1 cellular context compared by ENCODE assay signal in the genomic region with DNA sequence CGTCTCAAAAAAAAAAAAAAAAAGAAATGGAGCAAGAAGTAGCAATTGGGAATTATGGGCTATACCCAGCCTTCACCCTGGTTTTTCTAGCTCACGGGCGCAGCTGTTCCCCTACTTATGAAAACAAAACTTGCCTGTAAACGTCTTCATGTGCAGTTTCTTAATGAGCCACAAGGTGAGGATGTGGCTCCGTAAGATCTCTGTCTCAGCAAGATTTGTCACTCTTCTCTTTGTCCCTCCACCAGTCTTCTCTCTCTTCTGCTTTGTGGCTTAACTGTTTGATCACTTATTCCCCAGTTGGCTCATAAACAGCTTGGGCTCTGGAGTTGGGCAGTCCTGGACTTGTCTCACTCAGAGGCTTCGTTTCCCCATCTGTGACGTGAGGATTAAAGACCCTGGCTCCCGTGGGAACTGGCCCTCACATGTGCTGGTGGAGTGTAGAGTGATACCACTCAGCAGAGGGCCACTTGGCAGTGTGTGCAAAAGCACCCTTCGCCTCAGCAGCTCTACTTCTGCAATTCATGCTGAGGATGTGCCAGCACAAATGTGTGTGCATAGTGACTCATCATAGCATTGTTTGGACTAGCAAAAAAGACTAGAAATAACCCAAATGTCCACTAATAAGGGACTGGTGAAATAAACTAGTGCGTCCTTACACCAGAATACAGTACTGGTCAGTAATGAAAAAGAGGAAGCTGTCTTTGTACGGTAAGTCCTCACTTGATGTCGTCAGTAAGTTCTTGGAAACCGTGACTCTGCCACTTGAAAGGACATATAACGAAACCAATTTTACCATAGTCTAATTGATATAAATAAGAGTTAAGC.
TF ChIP-seq lines count a peak whose summit lies in the region.

No MANE protein-coding gene starts in this region.

TF ChIP-seq in K562, 482 proteins besides CTCF, POLR2A, EP300 and RAD21 (continued from another document and continues in another):
- TF ChIP-seq SOX6 (IDR thresholded peaks at IDR 0.05) (no peak; the same call in 1 of the 2 replicates), RAD51 (IDR thresholded peaks at IDR 0.05; ENCODE audit: borderline replicate concordance, low read depth) (no peak), RBM22 (IDR thresholded peaks at IDR 0.05; ENCODE audit: low read depth, low read length, poor library complexity, severe bottlenecking) (no peak), PCBP2 (IDR thresholded peaks at IDR 0.05; ENCODE audit: low read depth, low read length, poor library complexity, severe bottlenecking) (no peak), ZNF445 (CRISPR knock-in tag; IDR thresholded peaks at IDR 0.05; ENCODE audit: low read depth) (no peak), LARP7 (IDR thresholded peaks at IDR 0.05) (no peak), MAZ (CRISPR knock-in tag; conservative IDR thresholded peaks at IDR 0.05 in 1 of 2, IDR thresholded peaks at IDR 0.05 in 1 of 2) (no peak), ZNF165 (CRISPR knock-in tag; IDR thresholded peaks at IDR 0.05; ENCODE audit: borderline replicate concordance) (no peak), MECOM (CRISPR knock-in tag; IDR thresholded peaks at IDR 0.05) (no peak), TAF9B (IDR thresholded peaks at IDR 0.05; ENCODE audit: partially characterized antibody) (no peak), HNRNPH1 (optimal IDR thresholded peaks at IDR 0.05; ENCODE audit: low read depth, low read length) (no peak), HDAC3 (IDR thresholded peaks at IDR 0.05; ENCODE audit: borderline replicate concordance, partially characterized antibody) (peak; percentile 48), SMAD3 (CRISPR knock-in tag; conservative IDR thresholded peaks at IDR 0.05) (no peak), BHLHE40 (IDR thresholded peaks at IDR 0.05; ENCODE audit: low read length) (no peak; the same call in 1 of the 2 replicates), NUFIP1 (IDR thresholded peaks at IDR 0.05; ENCODE audit: partially characterized antibody) (no peak), POLR3G (IDR thresholded peaks at IDR 0.05; ENCODE audit: extremely low read depth, insufficient read length, insufficient replicate concordance) (no peak), ZNF232 (CRISPR knock-in tag; IDR thresholded peaks at IDR 0.05) (no peak), ZNF121 (CRISPR knock-in tag; conservative IDR thresholded peaks at IDR 0.05) (no peak), ZNF668 (CRISPR knock-in tag; IDR thresholded peaks at IDR 0.05) (no peak), POLR3A (IDR thresholded peaks at IDR 0.05; ENCODE audit: borderline replicate concordance, extremely low read depth, insufficient read depth, insufficient read length) (no peak), RBM14 (IDR thresholded peaks at IDR 0.05; ENCODE audit: borderline replicate concordance, insufficient read depth, low read depth, low read length) (no peak), ZBED1 (IDR thresholded peaks at IDR 0.05) (no peak), ZKSCAN3 (CRISPR knock-in tag; IDR thresholded peaks at IDR 0.05) (no peak)
- TF ChIP-seq, protein P1, sequence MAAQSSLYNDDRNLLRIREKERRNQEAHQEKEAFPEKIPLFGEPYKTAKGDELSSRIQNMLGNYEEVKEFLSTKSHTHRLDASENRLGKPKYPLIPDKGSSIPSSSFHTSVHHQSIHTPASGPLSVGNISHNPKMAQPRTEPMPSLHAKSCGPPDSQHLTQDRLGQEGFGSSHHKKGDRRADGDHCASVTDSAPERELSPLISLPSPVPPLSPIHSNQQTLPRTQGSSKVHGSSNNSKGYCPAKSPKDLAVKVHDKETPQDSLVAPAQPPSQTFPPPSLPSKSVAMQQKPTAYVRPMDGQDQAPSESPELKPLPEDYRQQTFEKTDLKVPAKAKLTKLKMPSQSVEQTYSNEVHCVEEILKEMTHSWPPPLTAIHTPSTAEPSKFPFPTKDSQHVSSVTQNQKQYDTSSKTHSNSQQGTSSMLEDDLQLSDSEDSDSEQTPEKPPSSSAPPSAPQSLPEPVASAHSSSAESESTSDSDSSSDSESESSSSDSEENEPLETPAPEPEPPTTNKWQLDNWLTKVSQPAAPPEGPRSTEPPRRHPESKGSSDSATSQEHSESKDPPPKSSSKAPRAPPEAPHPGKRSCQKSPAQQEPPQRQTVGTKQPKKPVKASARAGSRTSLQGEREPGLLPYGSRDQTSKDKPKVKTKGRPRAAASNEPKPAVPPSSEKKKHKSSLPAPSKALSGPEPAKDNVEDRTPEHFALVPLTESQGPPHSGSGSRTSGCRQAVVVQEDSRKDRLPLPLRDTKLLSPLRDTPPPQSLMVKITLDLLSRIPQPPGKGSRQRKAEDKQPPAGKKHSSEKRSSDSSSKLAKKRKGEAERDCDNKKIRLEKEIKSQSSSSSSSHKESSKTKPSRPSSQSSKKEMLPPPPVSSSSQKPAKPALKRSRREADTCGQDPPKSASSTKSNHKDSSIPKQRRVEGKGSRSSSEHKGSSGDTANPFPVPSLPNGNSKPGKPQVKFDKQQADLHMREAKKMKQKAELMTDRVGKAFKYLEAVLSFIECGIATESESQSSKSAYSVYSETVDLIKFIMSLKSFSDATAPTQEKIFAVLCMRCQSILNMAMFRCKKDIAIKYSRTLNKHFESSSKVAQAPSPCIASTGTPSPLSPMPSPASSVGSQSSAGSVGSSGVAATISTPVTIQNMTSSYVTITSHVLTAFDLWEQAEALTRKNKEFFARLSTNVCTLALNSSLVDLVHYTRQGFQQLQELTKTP (IDR thresholded peaks at IDR 0.05; ENCODE audit: low read depth in 1 of 2, partially characterized antibody in 2 of 2): peak in 1 of 2 experiments; percentile 18
- TF ChIP-seq, protein P2, sequence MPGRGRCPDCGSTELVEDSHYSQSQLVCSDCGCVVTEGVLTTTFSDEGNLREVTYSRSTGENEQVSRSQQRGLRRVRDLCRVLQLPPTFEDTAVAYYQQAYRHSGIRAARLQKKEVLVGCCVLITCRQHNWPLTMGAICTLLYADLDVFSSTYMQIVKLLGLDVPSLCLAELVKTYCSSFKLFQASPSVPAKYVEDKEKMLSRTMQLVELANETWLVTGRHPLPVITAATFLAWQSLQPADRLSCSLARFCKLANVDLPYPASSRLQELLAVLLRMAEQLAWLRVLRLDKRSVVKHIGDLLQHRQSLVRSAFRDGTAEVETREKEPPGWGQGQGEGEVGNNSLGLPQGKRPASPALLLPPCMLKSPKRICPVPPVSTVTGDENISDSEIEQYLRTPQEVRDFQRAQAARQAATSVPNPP (IDR thresholded peaks at IDR 0.05; ENCODE audit: borderline replicate concordance, insufficient read depth, insufficient read length): no peak
- TF ChIP-seq, protein P3, sequence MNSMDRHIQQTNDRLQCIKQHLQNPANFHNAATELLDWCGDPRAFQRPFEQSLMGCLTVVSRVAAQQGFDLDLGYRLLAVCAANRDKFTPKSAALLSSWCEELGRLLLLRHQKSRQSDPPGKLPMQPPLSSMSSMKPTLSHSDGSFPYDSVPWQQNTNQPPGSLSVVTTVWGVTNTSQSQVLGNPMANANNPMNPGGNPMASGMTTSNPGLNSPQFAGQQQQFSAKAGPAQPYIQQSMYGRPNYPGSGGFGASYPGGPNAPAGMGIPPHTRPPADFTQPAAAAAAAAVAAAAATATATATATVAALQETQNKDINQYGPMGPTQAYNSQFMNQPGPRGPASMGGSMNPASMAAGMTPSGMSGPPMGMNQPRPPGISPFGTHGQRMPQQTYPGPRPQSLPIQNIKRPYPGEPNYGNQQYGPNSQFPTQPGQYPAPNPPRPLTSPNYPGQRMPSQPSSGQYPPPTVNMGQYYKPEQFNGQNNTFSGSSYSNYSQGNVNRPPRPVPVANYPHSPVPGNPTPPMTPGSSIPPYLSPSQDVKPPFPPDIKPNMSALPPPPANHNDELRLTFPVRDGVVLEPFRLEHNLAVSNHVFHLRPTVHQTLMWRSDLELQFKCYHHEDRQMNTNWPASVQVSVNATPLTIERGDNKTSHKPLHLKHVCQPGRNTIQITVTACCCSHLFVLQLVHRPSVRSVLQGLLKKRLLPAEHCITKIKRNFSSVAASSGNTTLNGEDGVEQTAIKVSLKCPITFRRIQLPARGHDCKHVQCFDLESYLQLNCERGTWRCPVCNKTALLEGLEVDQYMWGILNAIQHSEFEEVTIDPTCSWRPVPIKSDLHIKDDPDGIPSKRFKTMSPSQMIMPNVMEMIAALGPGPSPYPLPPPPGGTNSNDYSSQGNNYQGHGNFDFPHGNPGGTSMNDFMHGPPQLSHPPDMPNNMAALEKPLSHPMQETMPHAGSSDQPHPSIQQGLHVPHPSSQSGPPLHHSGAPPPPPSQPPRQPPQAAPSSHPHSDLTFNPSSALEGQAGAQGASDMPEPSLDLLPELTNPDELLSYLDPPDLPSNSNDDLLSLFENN (IDR thresholded peaks at IDR 0.05; ENCODE audit: low read depth in 2 of 2, low read length in 2 of 2): no peak
- TF ChIP-seq, protein P4, sequence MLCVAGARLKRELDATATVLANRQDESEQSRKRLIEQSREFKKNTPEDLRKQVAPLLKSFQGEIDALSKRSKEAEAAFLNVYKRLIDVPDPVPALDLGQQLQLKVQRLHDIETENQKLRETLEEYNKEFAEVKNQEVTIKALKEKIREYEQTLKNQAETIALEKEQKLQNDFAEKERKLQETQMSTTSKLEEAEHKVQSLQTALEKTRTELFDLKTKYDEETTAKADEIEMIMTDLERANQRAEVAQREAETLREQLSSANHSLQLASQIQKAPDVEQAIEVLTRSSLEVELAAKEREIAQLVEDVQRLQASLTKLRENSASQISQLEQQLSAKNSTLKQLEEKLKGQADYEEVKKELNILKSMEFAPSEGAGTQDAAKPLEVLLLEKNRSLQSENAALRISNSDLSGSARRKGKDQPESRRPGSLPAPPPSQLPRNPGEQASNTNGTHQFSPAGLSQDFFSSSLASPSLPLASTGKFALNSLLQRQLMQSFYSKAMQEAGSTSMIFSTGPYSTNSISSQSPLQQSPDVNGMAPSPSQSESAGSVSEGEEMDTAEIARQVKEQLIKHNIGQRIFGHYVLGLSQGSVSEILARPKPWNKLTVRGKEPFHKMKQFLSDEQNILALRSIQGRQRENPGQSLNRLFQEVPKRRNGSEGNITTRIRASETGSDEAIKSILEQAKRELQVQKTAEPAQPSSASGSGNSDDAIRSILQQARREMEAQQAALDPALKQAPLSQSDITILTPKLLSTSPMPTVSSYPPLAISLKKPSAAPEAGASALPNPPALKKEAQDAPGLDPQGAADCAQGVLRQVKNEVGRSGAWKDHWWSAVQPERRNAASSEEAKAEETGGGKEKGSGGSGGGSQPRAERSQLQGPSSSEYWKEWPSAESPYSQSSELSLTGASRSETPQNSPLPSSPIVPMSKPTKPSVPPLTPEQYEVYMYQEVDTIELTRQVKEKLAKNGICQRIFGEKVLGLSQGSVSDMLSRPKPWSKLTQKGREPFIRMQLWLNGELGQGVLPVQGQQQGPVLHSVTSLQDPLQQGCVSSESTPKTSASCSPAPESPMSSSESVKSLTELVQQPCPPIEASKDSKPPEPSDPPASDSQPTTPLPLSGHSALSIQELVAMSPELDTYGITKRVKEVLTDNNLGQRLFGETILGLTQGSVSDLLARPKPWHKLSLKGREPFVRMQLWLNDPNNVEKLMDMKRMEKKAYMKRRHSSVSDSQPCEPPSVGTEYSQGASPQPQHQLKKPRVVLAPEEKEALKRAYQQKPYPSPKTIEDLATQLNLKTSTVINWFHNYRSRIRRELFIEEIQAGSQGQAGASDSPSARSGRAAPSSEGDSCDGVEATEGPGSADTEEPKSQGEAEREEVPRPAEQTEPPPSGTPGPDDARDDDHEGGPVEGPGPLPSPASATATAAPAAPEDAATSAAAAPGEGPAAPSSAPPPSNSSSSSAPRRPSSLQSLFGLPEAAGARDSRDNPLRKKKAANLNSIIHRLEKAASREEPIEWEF (CRISPR knock-in tag; IDR thresholded peaks at IDR 0.05): no peak
- TF ChIP-seq, protein P5, sequence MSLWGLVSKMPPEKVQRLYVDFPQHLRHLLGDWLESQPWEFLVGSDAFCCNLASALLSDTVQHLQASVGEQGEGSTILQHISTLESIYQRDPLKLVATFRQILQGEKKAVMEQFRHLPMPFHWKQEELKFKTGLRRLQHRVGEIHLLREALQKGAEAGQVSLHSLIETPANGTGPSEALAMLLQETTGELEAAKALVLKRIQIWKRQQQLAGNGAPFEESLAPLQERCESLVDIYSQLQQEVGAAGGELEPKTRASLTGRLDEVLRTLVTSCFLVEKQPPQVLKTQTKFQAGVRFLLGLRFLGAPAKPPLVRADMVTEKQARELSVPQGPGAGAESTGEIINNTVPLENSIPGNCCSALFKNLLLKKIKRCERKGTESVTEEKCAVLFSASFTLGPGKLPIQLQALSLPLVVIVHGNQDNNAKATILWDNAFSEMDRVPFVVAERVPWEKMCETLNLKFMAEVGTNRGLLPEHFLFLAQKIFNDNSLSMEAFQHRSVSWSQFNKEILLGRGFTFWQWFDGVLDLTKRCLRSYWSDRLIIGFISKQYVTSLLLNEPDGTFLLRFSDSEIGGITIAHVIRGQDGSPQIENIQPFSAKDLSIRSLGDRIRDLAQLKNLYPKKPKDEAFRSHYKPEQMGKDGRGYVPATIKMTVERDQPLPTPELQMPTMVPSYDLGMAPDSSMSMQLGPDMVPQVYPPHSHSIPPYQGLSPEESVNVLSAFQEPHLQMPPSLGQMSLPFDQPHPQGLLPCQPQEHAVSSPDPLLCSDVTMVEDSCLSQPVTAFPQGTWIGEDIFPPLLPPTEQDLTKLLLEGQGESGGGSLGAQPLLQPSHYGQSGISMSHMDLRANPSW (CRISPR knock-in tag; IDR thresholded peaks at IDR 0.05): 0 out of 2 replicates have a peak, but pooled peaks have one; percentile 51
- TF ChIP-seq, protein P6, sequence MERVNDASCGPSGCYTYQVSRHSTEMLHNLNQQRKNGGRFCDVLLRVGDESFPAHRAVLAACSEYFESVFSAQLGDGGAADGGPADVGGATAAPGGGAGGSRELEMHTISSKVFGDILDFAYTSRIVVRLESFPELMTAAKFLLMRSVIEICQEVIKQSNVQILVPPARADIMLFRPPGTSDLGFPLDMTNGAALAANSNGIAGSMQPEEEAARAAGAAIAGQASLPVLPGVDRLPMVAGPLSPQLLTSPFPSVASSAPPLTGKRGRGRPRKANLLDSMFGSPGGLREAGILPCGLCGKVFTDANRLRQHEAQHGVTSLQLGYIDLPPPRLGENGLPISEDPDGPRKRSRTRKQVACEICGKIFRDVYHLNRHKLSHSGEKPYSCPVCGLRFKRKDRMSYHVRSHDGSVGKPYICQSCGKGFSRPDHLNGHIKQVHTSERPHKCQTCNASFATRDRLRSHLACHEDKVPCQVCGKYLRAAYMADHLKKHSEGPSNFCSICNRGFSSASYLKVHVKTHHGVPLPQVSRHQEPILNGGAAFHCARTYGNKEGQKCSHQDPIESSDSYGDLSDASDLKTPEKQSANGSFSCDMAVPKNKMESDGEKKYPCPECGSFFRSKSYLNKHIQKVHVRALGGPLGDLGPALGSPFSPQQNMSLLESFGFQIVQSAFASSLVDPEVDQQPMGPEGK (CRISPR knock-in tag; IDR thresholded peaks at IDR 0.05; ENCODE audit: borderline replicate concordance): no peak
